ENCODE assay signal across 29 cellular contexts in the genomic region with DNA sequence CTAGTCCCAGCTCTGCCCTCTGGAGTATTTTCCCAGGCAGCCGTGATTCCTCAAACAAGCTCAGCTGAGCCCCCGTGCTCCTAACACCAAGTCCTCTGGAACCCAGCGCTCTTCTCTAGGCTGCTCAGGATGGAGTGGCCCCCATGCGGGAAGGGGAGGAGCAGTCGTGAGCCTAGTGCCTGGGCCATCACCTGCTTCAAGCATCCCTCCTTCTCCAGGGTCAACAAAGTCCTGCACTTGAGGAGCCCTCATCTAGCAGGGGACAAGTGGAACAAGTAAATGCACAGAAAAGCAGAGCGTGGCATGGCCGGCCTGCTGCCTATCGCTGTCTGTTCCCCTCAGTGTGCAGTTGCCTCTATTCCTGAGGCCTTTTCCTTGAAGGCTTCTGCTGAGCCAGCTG.
"Had no signal": no experiment of that assay in that cellular context is flagged by ENCODE, and none has a peak within 500 bp of the region (broad histone marks: within the 10 kb centered on the region; RNA-seq: fewer than 3 reads in every experiment).

No MANE protein-coding gene starts in this region.

- H3K36me3 ChIP-seq: adrenal gland, ascending aorta, colonic mucosa, right lobe of liver had no signal

- H3K79me2 ChIP-seq: parathyroid adenoma had no signal

- ATAC-seq: activated T-cell treated with anti-CD3 and anti-CD28 coated beads, Interleukin-2, amount 50 U/mL, for 72 hours; effector memory CD8-positive, alpha-beta T cell; esophagus mucosa; natural killer cell treated with Interleukin-12 subunit alpha and Interleukin-12 subunit beta and Interleukin-15 and Interleukin-18, amount 100 ng/mL, for 72 hours; right lobe of liver; T-helper 17 cell had no signal

- H3K4me3 ChIP-seq: adrenal gland, ascending aorta, colonic mucosa, dorsolateral prefrontal cortex, right lobe of liver, smooth muscle cell, testis had no signal

- H2AFZ ChIP-seq: parathyroid adenoma had no signal

- H3K4me2 ChIP-seq: smooth muscle cell had no signal

- H3K4me1 Mint-ChIP-seq: activated CD4-positive, alpha-beta memory T cell treated with anti-CD3 and anti-CD28 coated beads, Interleukin-2, amount 10 ng/mL, durations not matched to agents 7 days and 5 days; activated naive CD4-positive, alpha-beta T cell treated with anti-CD3 and anti-CD28 coated beads, Interleukin-2, amount 50 U/mL, for 24 hours; memory B cell had no signal

- H3K27ac Mint-ChIP-seq: activated CD4-positive, alpha-beta memory T cell treated with anti-CD3 and anti-CD28 coated beads, Interleukin-2, amount 10 ng/mL, durations not matched to agents 7 days and 5 days; activated naive CD4-positive, alpha-beta T cell treated with anti-CD3 and anti-CD28 coated beads, Interleukin-2, amount 50 U/mL, for 24 hours; activated T-cell treated with anti-CD3 and anti-CD28 coated beads, Interleukin-2, amount 50 U/mL, for 72 hours; effector memory CD8-positive, alpha-beta T cell; memory B cell; natural killer cell treated with Interleukin-12 subunit alpha and Interleukin-12 subunit beta and Interleukin-15 and Interleukin-18, amount 100 ng/mL, for 72 hours; T-helper 17 cell had no signal

- H3K9me3 ChIP-seq: adrenal gland, ascending aorta, colonic mucosa, right lobe of liver, testis had no signal

- H3K4me1 ChIP-seq: adrenal gland, ascending aorta, colonic mucosa, parathyroid adenoma had no signal

- H3K9me3 Mint-ChIP-seq: activated CD4-positive, alpha-beta memory T cell treated with anti-CD3 and anti-CD28 coated beads, Interleukin-2, amount 10 ng/mL, durations not matched to agents 7 days and 5 days; activated naive CD4-positive, alpha-beta T cell treated with anti-CD3 and anti-CD28 coated beads, Interleukin-2, amount 50 U/mL, for 24 hours; activated T-cell treated with anti-CD3 and anti-CD28 coated beads, Interleukin-2, amount 50 U/mL, for 72 hours; central memory CD8-positive, alpha-beta T cell; effector memory CD8-positive, alpha-beta T cell; natural killer cell treated with Interleukin-12 subunit alpha and Interleukin-12 subunit beta and Interleukin-15 and Interleukin-18, amount 100 ng/mL, for 72 hours had no signal

- H3K36me3 Mint-ChIP-seq: activated naive CD4-positive, alpha-beta T cell treated with anti-CD3 and anti-CD28 coated beads, Interleukin-2, amount 50 U/mL, for 24 hours; natural killer cell treated with Interleukin-12 subunit alpha and Interleukin-12 subunit beta and Interleukin-15 and Interleukin-18, amount 100 ng/mL, for 72 hours had no signal

- H3K9ac ChIP-seq: parathyroid adenoma had no signal

- DNase-seq: activated CD4-positive, alpha-beta memory T cell treated with anti-CD3 and anti-CD28 coated beads, Interleukin-2, amount 10 ng/mL, durations not matched to agents 7 days and 5 days; activated CD4-positive, alpha-beta T cell treated with anti-CD3 and anti-CD28 coated beads for 48 hours; activated gamma-delta T cell; activated T-cell treated with anti-CD3 and anti-CD28 coated beads, Interleukin-2, amount 50 U/mL, for 72 hours; adrenal gland; colonic mucosa; effector memory CD8-positive, alpha-beta T cell; glutamatergic neuron; hippocampal formation; nucleus accumbens; stimulated activated CD4-positive, alpha-beta T cell treated with anti-CD3 and anti-CD28 coated beads, Interleukin-2, amount 100 ng/mL, for 48 hours; stimulated activated CD8-positive, alpha-beta memory T cell treated with anti-CD3 and anti-CD28 coated beads, Interleukin-4, amount 100 ng/mL, for 48 hours; stimulated activated naive CD4-positive, alpha-beta T cell; SW 1271; T-helper 17 cell; testis; trophoblast cell had no signal

- H3K27me3 ChIP-seq: adrenal gland, ascending aorta, colonic mucosa, right lobe of liver, testis had no signal

- H3K4me3 Mint-ChIP-seq: activated CD4-positive, alpha-beta memory T cell treated with anti-CD3 and anti-CD28 coated beads, Interleukin-2, amount 10 ng/mL, durations not matched to agents 7 days and 5 days; activated naive CD4-positive, alpha-beta T cell treated with anti-CD3 and anti-CD28 coated beads, Interleukin-2, amount 50 U/mL, for 24 hours; activated T-cell treated with anti-CD3 and anti-CD28 coated beads, Interleukin-2, amount 50 U/mL, for 72 hours; central memory CD8-positive, alpha-beta T cell; effector memory CD8-positive, alpha-beta T cell; memory B cell; natural killer cell treated with Interleukin-12 subunit alpha and Interleukin-12 subunit beta and Interleukin-15 and Interleukin-18, amount 100 ng/mL, for 72 hours; T-helper 17 cell had no signal

- H3K27me3 Mint-ChIP-seq: activated CD4-positive, alpha-beta memory T cell treated with anti-CD3 and anti-CD28 coated beads, Interleukin-2, amount 10 ng/mL, durations not matched to agents 7 days and 5 days; activated naive CD4-positive, alpha-beta T cell treated with anti-CD3 and anti-CD28 coated beads, Interleukin-2, amount 50 U/mL, for 24 hours had no signal

- H3K27ac ChIP-seq: adrenal gland, ascending aorta, colonic mucosa, dorsolateral prefrontal cortex, parathyroid adenoma, right lobe of liver, testis had no signal

- FAIRE-seq: endothelial cell of umbilical vein, frontal cortex had no signal
